In the genomic region with DNA sequence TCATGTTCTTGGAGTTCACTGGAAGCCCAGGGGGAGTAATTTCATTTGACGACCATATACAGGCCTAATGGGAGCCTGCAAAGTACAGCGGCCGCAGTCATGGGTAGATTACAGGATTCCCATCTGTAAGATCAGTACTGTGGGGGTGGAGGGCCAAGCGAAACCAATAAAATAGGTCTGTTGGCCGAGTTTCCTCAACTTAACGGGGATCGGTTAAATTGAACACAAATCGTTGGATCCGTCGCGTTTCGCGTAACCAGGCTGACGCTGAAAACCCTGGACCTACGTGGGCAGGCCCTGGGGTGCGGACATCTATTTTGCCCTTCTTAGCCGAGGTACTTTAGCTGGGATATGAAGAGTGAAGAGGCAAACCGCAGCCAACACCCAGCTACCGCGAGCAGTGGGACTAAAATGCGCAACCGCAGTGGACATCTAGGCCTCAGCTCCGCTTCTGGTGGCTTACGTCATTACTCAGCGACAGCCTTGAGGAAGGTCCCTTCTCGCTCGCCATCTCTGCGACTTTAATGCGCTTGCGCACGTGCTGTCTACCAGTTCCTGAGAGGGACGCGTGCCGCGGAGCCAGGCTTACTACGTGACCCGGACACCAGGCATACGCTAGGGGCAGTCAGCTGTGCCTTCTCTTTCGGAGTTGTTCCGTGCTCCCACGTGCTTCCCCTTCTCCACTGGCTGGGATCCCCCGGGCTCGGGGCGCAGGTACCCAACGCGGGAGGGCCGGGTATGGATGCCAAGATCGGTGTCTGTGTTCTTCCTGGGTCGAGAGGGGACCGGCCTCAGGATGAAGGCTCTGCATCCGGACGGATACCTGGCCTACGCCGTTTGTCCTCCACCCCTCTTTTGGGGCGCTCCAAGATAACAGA, we compare ENCODE assay signal across 8 cellular contexts. TPM values are rescaled to one million over a fixed set of nuclear protein-coding genes. Genes with fewer than 3 reads are reported as not detected.
DNase-seq lines count a peak whose midpoint lies in the region; TF ChIP-seq lines count a peak whose summit lies in the region.

Gene NAT10 (plus strand): TSS at position 551 of the 878 bp plus-strand sequence. CDS start 2,597 bp downstream, outside the sequence.

- no peak for TF ChIP-seq CTCF in GM20000 (IDR thresholded peaks at IDR 0.05; ENCODE audit: extremely low read depth, missing control alignments)

- DNase-seq in COR-L47 (lab: John Stamatoyannopoulos, UW) (peak; percentile 97), GM20000 (ENCODE audit: low spot score) (peak; percentile 90), HT-29 (ENCODE audit: low spot score) (peak; percentile 100), lung microvascular endothelial cell (ENCODE audit: low read depth in 2 of 2) (peak; percentile 99 to 100)
- DNase-seq in NK-92 treated with Interleukin-12 subunit alpha and Interleukin-12 subunit beta, amount 100 ng/mL, for 24 hours (lab: John Stamatoyannopoulos, UW): peak; percentile 96
- DNase-seq in activated CD8-positive, alpha-beta memory T cell treated with anti-CD3 and anti-CD28 coated beads for 24 hours: peak; percentile 97
- peak; percentile 95 for DNase-seq in effector CD8-positive, alpha-beta T cell (lab: John Stamatoyannopoulos, UW)
- DNase-seq in stimulated activated CD4-positive, alpha-beta T cell treated with anti-CD3 and anti-CD28 coated beads, TNF-alpha, amount 100 ng/mL, for 48 hours (ENCODE audit: low read depth in 3 of 3): peak; percentile 93 to 96 (median 95)

RNA-seq across cellular contexts. Expression of gene NAT10, which starts in this region (rescaled TPM):
- total RNA-seq in HT-29 (2014; rRNA removed; shearing (Covaris generic)): 49.7 and 51.8 TPM in 2 replicates
- 9.4 and 13.3 TPM in 2 replicates for total RNA-seq in lung microvascular endothelial cell

Comparison
In these comparisons a context has a peak if more than half of its experiments do, and no peak if none do; other contexts are left out.
1. Peak in every context shown above with its lines: DNase-seq.